8 cellular contexts compared by ENCODE assay signal in genomic region chrX:119729408-119730201, GRCh38. TPM values are rescaled to one million over a fixed set of nuclear protein-coding genes. Genes with fewer than 3 reads are reported as not detected.
DNase-seq lines count a peak whose midpoint lies in the region; ATAC-seq, FAIRE-seq and TF ChIP-seq lines count a peak whose summit lies in the region.

No MANE protein-coding gene starts in this region.

- no peaks in the 10 kb centered on the region for H3K36me3 Mint-ChIP-seq in glutamatergic neuron (ENCODE audit: unreplicated experiment)

- no peaks in the 10 kb centered on the region; the same call in 1 of the 2 replicates for H3K27me3 ChIP-seq in GM06990 (replicated peaks; ENCODE audit: control insufficient read depth, insufficient read depth, low read length)

- no peaks in the 10 kb centered on the region for H3K9me3 Mint-ChIP-seq in glutamatergic neuron (ENCODE audit: unreplicated experiment)

- H3K27me3 Mint-ChIP-seq in glutamatergic neuron (ENCODE audit: unreplicated experiment): peaks cover 2% of the 10 kb centered on the region

- DNase-seq in GM06990 (ENCODE audit: extremely low read depth, insufficient read length) (no peak), HTR-8/SVneo (ENCODE audit: insufficient read length, low spot score) (peak; percentile 63), RKO (ENCODE audit: low spot score) (peak; percentile 75), glutamatergic neuron (peak; percentile 49), sciatic nerve (ENCODE audit: low spot score) (peak; percentile 72), cerebellar nuclear complex (lab: John Stamatoyannopoulos, UW) (no peak)
- DNase-seq in activated T-helper 9 cell treated with anti-CD3 and anti-CD28 coated beads, Interleukin-2, amount 50 U/mL, for 16 hours (ENCODE audit: low read depth): peak; percentile 48

- no peaks in the 10 kb centered on the region for H3K4me1 Mint-ChIP-seq in glutamatergic neuron (ENCODE audit: low read depth, unreplicated experiment)

- intact Hi-C loops in sciatic nerve (cut with DNase I): no loop called here

- no peak overlapping the region for H3K4me3 Mint-ChIP-seq in glutamatergic neuron (ENCODE audit: unreplicated experiment)

- no peak overlapping the region for H3K27ac Mint-ChIP-seq in glutamatergic neuron (ENCODE audit: unreplicated experiment)

- TF ChIP-seq CTCF in GM06990 (IDR thresholded peaks at IDR 0.05; ENCODE audit: insufficient read depth, low read length, poor library complexity, severe bottlenecking) (peak; percentile 65), glutamatergic neuron (IDR thresholded peaks at IDR 0.05; ENCODE audit: partially characterized antibody, unreplicated experiment) (peak; percentile 49)

- no peak overlapping the region for H3K4me3 ChIP-seq in GM06990 (replicated peaks; ENCODE audit: low read depth, low read length)

- ATAC-seq in sciatic nerve: peak; percentile 76
- no peak for ATAC-seq in HG02623 (IDR thresholded peaks at IDR 0.05; ENCODE audit: unreplicated experiment)

- H3K36me3 ChIP-seq in GM06990 (ENCODE audit: control insufficient read depth, insufficient read depth, low read length): no peaks in the 10 kb centered on the region

- FAIRE-seq in HTR-8/SVneo (lab: Jason Lieb, UNC): peak; percentile 72

RNA-seq across cellular contexts. Expression of gene SOWAHD, which starts 28.8 kb away (rescaled TPM):
- total RNA-seq in glutamatergic neuron (ENCODE audit: unreplicated experiment) (not detected), sciatic nerve (0.53 TPM)

RNA-seq across cellular contexts. Expression of gene SEPTIN6, which starts 36.6 kb away (rescaled TPM):
- total RNA-seq in glutamatergic neuron (ENCODE audit: unreplicated experiment) (243 TPM), sciatic nerve (33.0 TPM)

Comparison
In these comparisons a context has a peak if more than half of its experiments do, and no peak if none do; other contexts are left out.
1. DNase-seq: peak in HTR-8/SVneo (single experiment), RKO (single experiment), activated T-helper 9 cell treated with anti-CD3 and anti-CD28 coated beads, Interleukin-2, amount 50 U/mL, for 16 hours (single experiment), glutamatergic neuron (single experiment) and sciatic nerve (single experiment); none in GM06990 (single experiment) and cerebellar nuclear complex (0 of 2).